In the genomic region with DNA sequence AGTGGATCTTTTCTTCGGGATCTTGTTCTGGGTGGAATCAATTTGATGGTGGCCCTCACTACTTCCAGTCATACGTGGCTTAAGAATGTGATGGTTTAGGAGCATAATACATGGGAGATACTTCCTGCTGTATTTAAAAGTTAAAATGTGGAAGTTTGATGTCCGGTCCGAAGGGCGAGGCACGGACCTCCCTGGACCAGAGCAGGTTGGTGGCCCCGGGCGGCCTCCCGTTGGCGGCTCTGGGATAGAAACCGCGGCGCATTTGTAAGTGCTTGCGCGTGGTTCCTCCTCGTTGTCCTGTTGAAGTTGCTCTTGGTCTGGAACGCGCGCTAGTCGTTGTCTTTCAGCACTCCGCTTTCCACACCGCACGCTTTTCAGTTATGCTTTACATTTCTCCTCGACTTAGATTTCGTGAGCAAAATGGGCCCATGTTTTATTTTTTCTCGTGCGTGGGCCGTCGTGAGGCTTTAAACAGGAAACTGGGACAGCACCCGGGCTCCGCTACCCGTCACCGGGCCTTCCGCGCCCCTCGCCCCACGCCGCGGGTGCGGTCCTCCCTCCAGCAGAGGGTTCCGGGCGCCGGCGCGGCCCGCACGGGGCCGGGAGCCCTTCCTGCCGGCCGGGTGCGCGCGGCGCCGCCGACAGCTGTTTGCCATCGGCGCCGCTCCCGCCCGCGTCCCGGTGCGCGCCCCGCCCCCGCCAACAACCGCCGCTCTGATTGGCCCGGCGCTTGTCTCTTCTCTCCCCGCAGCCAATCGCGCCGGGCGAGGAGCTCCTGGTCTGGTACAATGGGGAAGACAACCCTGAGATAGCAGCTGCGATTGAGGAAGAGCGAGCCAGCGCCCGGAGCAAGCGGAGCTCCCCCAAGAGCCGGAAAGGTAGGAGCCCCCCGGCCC, we compare ENCODE assay signal across 1 cellular context.
TF ChIP-seq lines count a peak whose summit lies in the region.

No MANE protein-coding gene starts in this region.

TF ChIP-seq in K562, 482 proteins besides CTCF, POLR2A, EP300 and RAD21 (continued from another document and continues in another):
- TF ChIP-seq, protein P1, sequence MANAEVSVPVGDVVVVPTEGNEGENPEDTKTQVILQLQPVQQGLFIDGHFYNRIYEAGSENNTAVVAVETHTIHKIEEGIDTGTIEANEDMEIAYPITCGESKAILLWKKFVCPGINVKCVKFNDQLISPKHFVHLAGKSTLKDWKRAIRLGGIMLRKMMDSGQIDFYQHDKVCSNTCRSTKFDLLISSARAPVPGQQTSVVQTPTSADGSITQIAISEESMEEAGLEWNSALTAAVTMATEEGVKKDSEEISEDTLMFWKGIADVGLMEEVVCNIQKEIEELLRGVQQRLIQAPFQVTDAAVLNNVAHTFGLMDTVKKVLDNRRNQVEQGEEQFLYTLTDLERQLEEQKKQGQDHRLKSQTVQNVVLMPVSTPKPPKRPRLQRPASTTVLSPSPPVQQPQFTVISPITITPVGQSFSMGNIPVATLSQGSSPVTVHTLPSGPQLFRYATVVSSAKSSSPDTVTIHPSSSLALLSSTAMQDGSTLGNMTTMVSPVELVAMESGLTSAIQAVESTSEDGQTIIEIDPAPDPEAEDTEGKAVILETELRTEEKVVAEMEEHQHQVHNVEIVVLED (CRISPR knock-in tag; IDR thresholded peaks at IDR 0.05), result peak; percentile 81
- TF ChIP-seq ZNF57 (CRISPR knock-in tag; IDR thresholded peaks at IDR 0.05) (no peak), KLF13 (tag; IDR thresholded peaks at IDR 0.05; ENCODE audit: borderline replicate concordance, low read depth) (no peak), ZNF584 (CRISPR knock-in tag; IDR thresholded peaks at IDR 0.05; ENCODE audit: low read depth) (no peak), RCOR1 (IDR thresholded peaks at IDR 0.05; ENCODE audit: borderline replicate concordance in 1 of 2, low read depth in 2 of 2, low read length in 2 of 2) (no peak), GTF3C2 (IDR thresholded peaks at IDR 0.05; ENCODE audit: borderline replicate concordance, extremely low read depth, insufficient read length) (no peak), PHF20 (IDR thresholded peaks at IDR 0.05; ENCODE audit: partially characterized antibody) (peak; percentile 51), GTF2F1 (IDR thresholded peaks at IDR 0.05; ENCODE audit: low read depth, low read length) (no peak), ZNF511 (CRISPR knock-in tag; IDR thresholded peaks at IDR 0.05) (0 out of 2 replicates have a peak, but pooled peaks have one; percentile 45), HLTF (IDR thresholded peaks at IDR 0.05) (no peak), XRCC4 (IDR thresholded peaks at IDR 0.05; ENCODE audit: extremely low read depth, insufficient read depth, insufficient read length) (no peak), ZBTB12 (CRISPR knock-in tag; IDR thresholded peaks at IDR 0.05) (no peak), CCNT2 (IDR thresholded peaks at IDR 0.05; ENCODE audit: borderline replicate concordance, extremely low read depth, insufficient read length, low read depth, low read length) (peak; percentile 48), RBM15 (IDR thresholded peaks at IDR 0.05; ENCODE audit: insufficient read depth, low read length) (no peak), NFE2 (IDR thresholded peaks at IDR 0.05; ENCODE audit: low read depth) (no peak), E2F3 (CRISPR knock-in tag; IDR thresholded peaks at IDR 0.05) (peak; percentile 7; the same call in 1 of the 2 replicates), ZNF12 (CRISPR knock-in tag; IDR thresholded peaks at IDR 0.05) (no peak), ATF2 (CRISPR knock-in tag; IDR thresholded peaks at IDR 0.05) (no peak), RBM34 (IDR thresholded peaks at IDR 0.05; ENCODE audit: borderline replicate concordance, insufficient read depth, low read length) (no peak), MCM5 (IDR thresholded peaks at IDR 0.05; ENCODE audit: low read depth) (no peak), JUND (IDR thresholded peaks at IDR 0.05; ENCODE audit: borderline replicate concordance, low read depth, low read length) (no peak), JUND (tag; IDR thresholded peaks at IDR 0.05; ENCODE audit: borderline replicate concordance, low read depth, low read length) (no peak), MCM7 (IDR thresholded peaks at IDR 0.05) (no peak), ZNF124 (CRISPR knock-in tag; IDR thresholded peaks at IDR 0.05) (no peak), MCM2 (IDR thresholded peaks at IDR 0.05; ENCODE audit: low read depth) (no peak), RBM39 (optimal IDR thresholded peaks at IDR 0.05; ENCODE audit: low read depth, low read length) (no peak), SMARCC2 (IDR thresholded peaks at IDR 0.05; ENCODE audit: low read depth) (no peak), NFIX (CRISPR knock-in tag; IDR thresholded peaks at IDR 0.05; ENCODE audit: low read depth) (no peak), GTF2A2 (tag; IDR thresholded peaks at IDR 0.05) (no peak; the same call in 1 of the 2 replicates), ZBTB8A (IDR thresholded peaks at IDR 0.05; ENCODE audit: partially characterized antibody) (no peak), POLR2H (tag; IDR thresholded peaks at IDR 0.05; ENCODE audit: low read depth) (peak; percentile 92), RBM14 (IDR thresholded peaks at IDR 0.05; ENCODE audit: borderline replicate concordance, insufficient read depth, low read depth, low read length) (no peak), ZNF764 (CRISPR knock-in tag; IDR thresholded peaks at IDR 0.05; ENCODE audit: low read depth) (no peak), ASH1L (IDR thresholded peaks at IDR 0.05; ENCODE audit: borderline replicate concordance, low read depth, partially characterized antibody) (peak; percentile 75), MYBL2 (IDR thresholded peaks at IDR 0.05; ENCODE audit: low read depth) (no peak), MYBL2 (CRISPR knock-in tag; IDR thresholded peaks at IDR 0.05; ENCODE audit: borderline replicate concordance) (no peak)
- TF ChIP-seq, protein P2, sequence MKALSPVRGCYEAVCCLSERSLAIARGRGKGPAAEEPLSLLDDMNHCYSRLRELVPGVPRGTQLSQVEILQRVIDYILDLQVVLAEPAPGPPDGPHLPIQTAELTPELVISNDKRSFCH (CRISPR knock-in tag; IDR thresholded peaks at IDR 0.05), result no peak
- TF ChIP-seq, protein P2 (tag; IDR thresholded peaks at IDR 0.05), result peak; percentile 44; the same call in 1 of the 2 replicates
- TF ChIP-seq, protein P3, sequence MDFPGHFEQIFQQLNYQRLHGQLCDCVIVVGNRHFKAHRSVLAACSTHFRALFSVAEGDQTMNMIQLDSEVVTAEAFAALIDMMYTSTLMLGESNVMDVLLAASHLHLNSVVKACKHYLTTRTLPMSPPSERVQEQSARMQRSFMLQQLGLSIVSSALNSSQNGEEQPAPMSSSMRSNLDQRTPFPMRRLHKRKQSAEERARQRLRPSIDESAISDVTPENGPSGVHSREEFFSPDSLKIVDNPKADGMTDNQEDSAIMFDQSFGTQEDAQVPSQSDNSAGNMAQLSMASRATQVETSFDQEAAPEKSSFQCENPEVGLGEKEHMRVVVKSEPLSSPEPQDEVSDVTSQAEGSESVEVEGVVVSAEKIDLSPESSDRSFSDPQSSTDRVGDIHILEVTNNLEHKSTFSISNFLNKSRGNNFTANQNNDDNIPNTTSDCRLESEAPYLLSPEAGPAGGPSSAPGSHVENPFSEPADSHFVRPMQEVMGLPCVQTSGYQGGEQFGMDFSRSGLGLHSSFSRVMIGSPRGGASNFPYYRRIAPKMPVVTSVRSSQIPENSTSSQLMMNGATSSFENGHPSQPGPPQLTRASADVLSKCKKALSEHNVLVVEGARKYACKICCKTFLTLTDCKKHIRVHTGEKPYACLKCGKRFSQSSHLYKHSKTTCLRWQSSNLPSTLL (IDR thresholded peaks at IDR 0.05), result no peak
- TF ChIP-seq, protein P4, sequence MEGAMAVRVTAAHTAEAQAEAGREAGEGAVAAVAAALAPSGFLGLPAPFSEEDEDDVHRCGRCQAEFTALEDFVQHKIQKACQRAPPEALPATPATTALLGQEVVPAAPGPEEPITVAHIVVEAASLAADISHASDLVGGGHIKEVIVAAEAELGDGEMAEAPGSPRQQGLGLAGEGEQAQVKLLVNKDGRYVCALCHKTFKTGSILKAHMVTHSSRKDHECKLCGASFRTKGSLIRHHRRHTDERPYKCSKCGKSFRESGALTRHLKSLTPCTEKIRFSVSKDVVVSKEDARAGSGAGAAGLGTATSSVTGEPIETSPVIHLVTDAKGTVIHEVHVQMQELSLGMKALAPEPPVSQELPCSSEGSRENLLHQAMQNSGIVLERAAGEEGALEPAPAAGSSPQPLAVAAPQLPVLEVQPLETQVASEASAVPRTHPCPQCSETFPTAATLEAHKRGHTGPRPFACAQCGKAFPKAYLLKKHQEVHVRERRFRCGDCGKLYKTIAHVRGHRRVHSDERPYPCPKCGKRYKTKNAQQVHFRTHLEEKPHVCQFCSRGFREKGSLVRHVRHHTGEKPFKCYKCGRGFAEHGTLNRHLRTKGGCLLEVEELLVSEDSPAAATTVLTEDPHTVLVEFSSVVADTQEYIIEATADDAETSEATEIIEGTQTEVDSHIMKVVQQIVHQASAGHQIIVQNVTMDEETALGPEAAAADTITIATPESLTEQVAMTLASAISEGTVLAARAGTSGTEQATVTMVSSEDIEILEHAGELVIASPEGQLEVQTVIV (CRISPR knock-in tag; IDR thresholded peaks at IDR 0.05; ENCODE audit: borderline replicate concordance), result no peak
- TF ChIP-seq, protein P5, sequence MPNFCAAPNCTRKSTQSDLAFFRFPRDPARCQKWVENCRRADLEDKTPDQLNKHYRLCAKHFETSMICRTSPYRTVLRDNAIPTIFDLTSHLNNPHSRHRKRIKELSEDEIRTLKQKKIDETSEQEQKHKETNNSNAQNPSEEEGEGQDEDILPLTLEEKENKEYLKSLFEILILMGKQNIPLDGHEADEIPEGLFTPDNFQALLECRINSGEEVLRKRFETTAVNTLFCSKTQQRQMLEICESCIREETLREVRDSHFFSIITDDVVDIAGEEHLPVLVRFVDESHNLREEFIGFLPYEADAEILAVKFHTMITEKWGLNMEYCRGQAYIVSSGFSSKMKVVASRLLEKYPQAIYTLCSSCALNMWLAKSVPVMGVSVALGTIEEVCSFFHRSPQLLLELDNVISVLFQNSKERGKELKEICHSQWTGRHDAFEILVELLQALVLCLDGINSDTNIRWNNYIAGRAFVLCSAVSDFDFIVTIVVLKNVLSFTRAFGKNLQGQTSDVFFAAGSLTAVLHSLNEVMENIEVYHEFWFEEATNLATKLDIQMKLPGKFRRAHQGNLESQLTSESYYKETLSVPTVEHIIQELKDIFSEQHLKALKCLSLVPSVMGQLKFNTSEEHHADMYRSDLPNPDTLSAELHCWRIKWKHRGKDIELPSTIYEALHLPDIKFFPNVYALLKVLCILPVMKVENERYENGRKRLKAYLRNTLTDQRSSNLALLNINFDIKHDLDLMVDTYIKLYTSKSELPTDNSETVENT (CRISPR knock-in tag; IDR thresholded peaks at IDR 0.05), result no peak
- TF ChIP-seq, protein P6, sequence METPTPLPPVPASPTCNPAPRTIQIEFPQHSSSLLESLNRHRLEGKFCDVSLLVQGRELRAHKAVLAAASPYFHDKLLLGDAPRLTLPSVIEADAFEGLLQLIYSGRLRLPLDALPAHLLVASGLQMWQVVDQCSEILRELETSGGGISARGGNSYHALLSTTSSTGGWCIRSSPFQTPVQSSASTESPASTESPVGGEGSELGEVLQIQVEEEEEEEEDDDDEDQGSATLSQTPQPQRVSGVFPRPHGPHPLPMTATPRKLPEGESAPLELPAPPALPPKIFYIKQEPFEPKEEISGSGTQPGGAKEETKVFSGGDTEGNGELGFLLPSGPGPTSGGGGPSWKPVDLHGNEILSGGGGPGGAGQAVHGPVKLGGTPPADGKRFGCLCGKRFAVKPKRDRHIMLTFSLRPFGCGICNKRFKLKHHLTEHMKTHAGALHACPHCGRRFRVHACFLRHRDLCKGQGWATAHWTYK (CRISPR knock-in tag; IDR thresholded peaks at IDR 0.05), result no peak
